10 cellular contexts compared by ENCODE assay signal in genomic region chr17:74861554-74862107, GRCh38. TPM values are rescaled to one million over a fixed set of nuclear protein-coding genes. Genes with fewer than 3 reads are reported as not detected.
DNase-seq lines count a peak whose midpoint lies in the region; ATAC-seq and TF ChIP-seq lines count a peak whose summit lies in the region.
"Had no signal": no experiment of that assay in that cellular context is flagged by ENCODE, and none has a peak within 500 bp of the region (broad histone marks: within the 10 kb centered on the region; RNA-seq: fewer than 3 reads in every experiment).

No MANE protein-coding gene starts in this region.

- no peak overlapping the region for H3K4me3 ChIP-seq in BLaER1 treated with 17β-estradiol and CSF1 and Interleukin-3, amounts not matched to agents 10 nM and 100 nM
- peak overlapping the region; percentile 66 for H3K4me3 ChIP-seq in coronary artery
- H3K4me3 ChIP-seq in transverse colon: peak overlapping the region in 1 of 4 donors; percentile 21
- H3K4me3 ChIP-seq: PC-9 had no signal

- peaks cover 21 to 61% (median 53%) of the 10 kb centered on the region in 10 experiments; a peak in 19 of 20 replicates for H3K4me1 ChIP-seq in BLaER1 treated with 17β-estradiol and CSF1 and Interleukin-3, amounts not matched to agents 10 nM and 100 nM
- peaks cover 13 to 30% (median 28%) of the 10 kb centered on the region in 4 donors for H3K4me1 ChIP-seq in transverse colon

- H3K9ac ChIP-seq in BLaER1 treated with 17β-estradiol and CSF1 and Interleukin-3, amounts not matched to agents 10 nM and 100 nM: no peak overlapping the region

- TF ChIP-seq CTCF in coronary artery (IDR thresholded peaks at IDR 0.05): no peak
- TF ChIP-seq CTCF in nephron progenitor cell (IDR thresholded peaks at IDR 0.05): no peak
- TF ChIP-seq CTCF in transverse colon (IDR thresholded peaks at IDR 0.05): no peak

- H3K4me1 Mint-ChIP-seq in nephron progenitor cell: peaks cover 9% of the 10 kb centered on the region

- peaks cover 4% of the 10 kb centered on the region for H3K9me3 Mint-ChIP-seq in nephron progenitor cell

- no peak overlapping the region for H3K27ac Mint-ChIP-seq in nephron progenitor cell

- DNase-seq in HuH-7.5 (ENCODE audit: low spot score) (peak; percentile 57), coronary artery (ENCODE audit: low spot score) (no peak), nephron progenitor cell (peak; percentile 48), GOT3 (lab: John Stamatoyannopoulos, UW) (no peak), transverse colon (no peak), inferior parietal cortex (ENCODE audit: extremely low spot score) (no peak)

- peaks cover 55 to 67% (median 61%) of the 10 kb centered on the region in 11 experiments for H3K27me3 ChIP-seq in BLaER1 treated with 17β-estradiol and CSF1 and Interleukin-3, amounts not matched to agents 10 nM and 100 nM
- peaks cover 58% of the 10 kb centered on the region for H3K27me3 ChIP-seq in transverse colon

- no peaks in the 10 kb centered on the region for H3K9me3 ChIP-seq in BLaER1 treated with 17β-estradiol and CSF1 and Interleukin-3, amounts not matched to agents 10 nM and 100 nM (replicated peaks in 1 of 11)
- H3K9me3 ChIP-seq in transverse colon: no peaks in the 10 kb centered on the region

- ATAC-seq in HG02981 (IDR thresholded peaks at IDR 0.05; ENCODE audit: unreplicated experiment): no peak

- no peak overlapping the region for H3K27ac ChIP-seq in BLaER1 treated with 17β-estradiol and CSF1 and Interleukin-3, amounts not matched to agents 10 nM and 100 nM
- H3K27ac ChIP-seq in coronary artery: no peak overlapping the region
- no peak overlapping the region for H3K27ac ChIP-seq in transverse colon
- H3K27ac ChIP-seq: PC-9 had no signal

- intact Hi-C loops in transverse colon (cut with DNase I; ENCODE audit: low total_unique reads): loop anchor here (2.0 kb wide), 1 partner anchor 71 kb away; no protein-coding TSS in a partner anchor

- 11% methylated on average over 3 of the region's 57 CpGs; no CpG with 5 or more reads in 1 of the 2 donors for WGBS in transverse colon (ENCODE audit: low coverage in 1 of 2), 2 donors

- no peaks in the 10 kb centered on the region for H3K36me3 Mint-ChIP-seq in nephron progenitor cell (ENCODE audit: low read depth)

- no peak for TF ChIP-seq EP300 in transverse colon (IDR thresholded peaks at IDR 0.05; ENCODE audit: low read depth)

- in situ Hi-C loops in transverse colon (cut with MboI; ENCODE audit: low pct_ligation_motif_present in 1 of 4, low pct_unique_long_range_greater_than_20kb in 1 of 4, low sequenced_read_pairs in 3 of 4): loop anchor here in 2 of 4 donors (10.0 to 25.0 kb wide), 2 partner anchors 67 to 124 kb away; partner anchors contain the start of genes NHERF1 (in 2 of the 2) and RAB37 (in 2 of the 2)

- peak overlapping the region; percentile 5 to 52 (median 36); a peak in 17 of 22 replicates for H3K4me2 ChIP-seq in BLaER1 treated with 17β-estradiol and CSF1 and Interleukin-3, amounts not matched to agents 10 nM and 100 nM
- H3K4me2 ChIP-seq: PC-9 had no signal

- peaks cover 0 to 78% (median 29%) of the 10 kb centered on the region in 11 experiments; a peak in 17 of 22 replicates for H4K20me1 ChIP-seq in BLaER1 treated with 17β-estradiol and CSF1 and Interleukin-3, amounts not matched to agents 10 nM and 100 nM

- peaks cover 0 to 7% (median 0%) of the 10 kb centered on the region in 11 experiments; a peak in 4 of 22 replicates for H3K36me3 ChIP-seq in BLaER1 treated with 17β-estradiol and CSF1 and Interleukin-3, amounts not matched to agents 10 nM and 100 nM
- H3K36me3 ChIP-seq in transverse colon: no peaks in the 10 kb centered on the region

- peaks cover 69% of the 10 kb centered on the region for H3K27me3 Mint-ChIP-seq in nephron progenitor cell (ENCODE audit: low read depth, poor library complexity)

- TF ChIP-seq POLR2A in transverse colon (IDR thresholded peaks at IDR 0.05): no peak

- H3K4me3 Mint-ChIP-seq in nephron progenitor cell: peak overlapping the region; percentile 18

RNA-seq across cellular contexts. Expression of gene GRIN2C, which starts 1.9 kb away (rescaled TPM):
- under 1 TPM in 2 of 4 donors, not detected in 2; 0.27 to 0.40 TPM for total RNA-seq in transverse colon

RNA-seq across cellular contexts. Expression of gene FDXR, which starts 11.2 kb away (rescaled TPM):
- 10 to 100 TPM in 2 of 4 donors, 1 to 10 TPM in 2; 5.8 to 16.2 (median 10.4) TPM for total RNA-seq in transverse colon

RNA-seq across cellular contexts. Expression of gene FADS6, which starts 31.8 kb away (rescaled TPM):
- total RNA-seq in transverse colon: 10 to 100 TPM in 1 of 4 donors, 1 to 10 TPM in 1, under 1 TPM in 1, not detected in 1; 0.64 to 25.8 (median 3.7) TPM
- total RNA-seq: PC-9, posterior vena cava had no signal

Comparison
In these comparisons a context has a peak if more than half of its experiments do, and no peak if none do; other contexts are left out.
1. DNase-seq: peak in HuH-7.5 (single experiment) and nephron progenitor cell (single experiment); none in coronary artery (single experiment), GOT3 (single experiment), transverse colon (single experiment) and inferior parietal cortex (single experiment).